Comparison of ENCODE assay signal across 21 cellular contexts in the genomic region with DNA sequence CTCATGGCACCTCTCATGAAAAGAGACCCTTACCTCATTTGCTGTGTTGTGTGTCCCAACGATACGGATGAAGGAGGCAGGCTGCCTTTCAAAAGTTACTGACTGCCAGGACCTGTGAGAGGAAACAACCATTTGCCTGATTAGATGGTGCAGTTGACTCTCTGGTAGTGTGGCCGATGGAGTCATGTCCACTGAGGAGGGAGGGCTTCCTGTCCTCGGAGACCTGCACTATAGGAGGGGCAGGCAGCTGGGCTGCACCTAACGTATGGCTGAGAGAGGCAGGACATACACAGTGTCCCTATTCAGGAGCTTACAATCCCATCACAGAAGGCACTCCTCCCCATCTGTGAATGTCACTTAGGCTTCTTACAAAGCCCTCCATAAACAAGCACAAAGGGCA.
A peak's percentile ranks its signal among the peaks of the same experiment; 100 is the strongest.
DNase-seq lines count a peak whose midpoint lies in the region; ATAC-seq and TF ChIP-seq lines count a peak whose summit lies in the region.
"Had no signal": no experiment of that assay in that cellular context is flagged by ENCODE, and none has a peak within 500 bp of the region (broad histone marks: within the 10 kb centered on the region; RNA-seq: fewer than 3 reads in every experiment).

No MANE protein-coding gene starts in this region.

- no peak overlapping the region for H3K56ac ChIP-seq in IMR-90 (ENCODE audit: extremely low read depth, insufficient read depth, low read length)

- H3K4me1 Mint-ChIP-seq in endodermal cell = peaks cover 28% of the 10 kb centered on the region
- H3K4me1 Mint-ChIP-seq: IgD-negative memory B cell had no signal

- no peak overlapping the region for H3K27ac Mint-ChIP-seq in endodermal cell

- no peak overlapping the region for H2AFZ ChIP-seq in IMR-90 (replicated peaks; ENCODE audit: low read length, poor library complexity)

- H3K23ac ChIP-seq in IMR-90 (ENCODE audit: low read depth, low read length) = 0 out of 2 replicates have a peak overlapping the region, but pooled peaks have one; percentile 42

- dilution Hi-C loops in IMR-90 (cut with HindIII; ENCODE audit: low sequenced_read_pairs, unreplicated experiment) = no loop called here

- POLR2A ChIA-PET in IMR-90 (lab: Charles Lee; ENCODE audit: unreplicated experiment) = no interaction called here

- H4K8ac ChIP-seq in IMR-90 (ENCODE audit: low read depth in 2 of 2, low read length in 2 of 2) = no peak overlapping the region

- H3K27me3 ChIP-seq in H7 (ENCODE audit: control insufficient read depth, insufficient read depth, low read length) = no peaks in the 10 kb centered on the region
- no peaks in the 10 kb centered on the region for H3K27me3 ChIP-seq in IMR-90 (ENCODE audit: control insufficient read depth, insufficient read depth, low read length)
- H3K27me3 ChIP-seq in endodermal cell (ENCODE audit: control insufficient read depth, insufficient read depth, low read length, poor library complexity, severe bottlenecking) = no peaks in the 10 kb centered on the region
- H3K27me3 ChIP-seq: BLaER1 had no signal

- no peak overlapping the region for H4K5ac ChIP-seq in IMR-90 (ENCODE audit: low read depth, low read length)

- H3K9ac ChIP-seq in IMR-90 (ENCODE audit: low read depth, low read length) = no peak overlapping the region
- no peak overlapping the region for H3K9ac ChIP-seq in endodermal cell (ENCODE audit: extremely low read depth, low read length, poor library complexity, severe bottlenecking)
- H3K9ac ChIP-seq: BLaER1, SK-N-SH had no signal

- H3K9me3 Mint-ChIP-seq in endodermal cell = no peaks in the 10 kb centered on the region
- H3K9me3 Mint-ChIP-seq: CD4-positive, alpha-beta memory T cell; IgD-negative memory B cell had no signal

- TF ChIP-seq RAD21 in IMR-90 (IDR thresholded peaks at IDR 0.05; ENCODE audit: low read length) = no peak

- WGBS in IMR-90 (ENCODE audit: extremely low coverage in 2 of 2, insufficient read length in 1 of 2), 2 experiments = no CpG with 5 or more reads among the region's 5 CpGs
- WGBS in endodermal cell (ENCODE audit: insufficient coverage in 1 of 2, insufficient read length in 1 of 2), 2 experiments = 45 to 63% methylated on average over 2 to 5 of the region's 5 CpGs

- TF ChIP-seq CTCF in IMR-90 (conservative IDR thresholded peaks at IDR 0.05; ENCODE audit: low read depth, low read length) = no peak
- no peak for TF ChIP-seq CTCF in endodermal cell (conservative IDR thresholded peaks at IDR 0.05)
- TF ChIP-seq CTCF in foreskin fibroblast (IDR thresholded peaks at IDR 0.05; ENCODE audit: low read depth, low read length) = no peak

- H2BK15ac ChIP-seq in IMR-90 (ENCODE audit: low read depth, low read length) = no peak overlapping the region

- no peak overlapping the region for H2BK5ac ChIP-seq in IMR-90 (ENCODE audit: low read depth, low read length, poor library complexity, severe bottlenecking)

- H3K9me3 ChIP-seq in IMR-90 (ENCODE audit: control insufficient read depth, insufficient read depth, low read length) = no peaks in the 10 kb centered on the region
- H3K9me3 ChIP-seq in endodermal cell (ENCODE audit: control insufficient read depth, low read length) = no peaks in the 10 kb centered on the region
- H3K9me3 ChIP-seq: BLaER1, SK-N-SH had no signal

- no peak overlapping the region for H4K91ac ChIP-seq in IMR-90 (ENCODE audit: insufficient read depth, low read depth, low read length)

- H2AK5ac ChIP-seq in IMR-90 (ENCODE audit: low read depth, low read length) = no peak overlapping the region

- no peak overlapping the region for H3K14ac ChIP-seq in IMR-90 (replicated peaks; ENCODE audit: low read depth, low read length)

- in situ Hi-C loops in IMR-90 (cut with MboI; ENCODE audit: low sequenced_read_pairs) = no loop called here

- H3K27me3 Mint-ChIP-seq in endodermal cell (ENCODE audit: insufficient read depth) = peaks cover 10% of the 10 kb centered on the region
- H3K27me3 Mint-ChIP-seq: CD4-positive, alpha-beta memory T cell; IgD-negative memory B cell had no signal

- H3K4me1 ChIP-seq in IMR-90 (ENCODE audit: control insufficient read depth, insufficient read depth, low read length) (no peaks in the 10 kb centered on the region), endodermal cell (ENCODE audit: control insufficient read depth, insufficient read depth, low read length) (peaks cover 6% of the 10 kb centered on the region)
- H3K4me1 ChIP-seq: BLaER1 had no signal

- DNase-seq in H7 (peak; percentile 44), IMR-90 (no peak), NCI-H748 treated with DMSO at 0.1 percent for 48 hours (lab: John Stamatoyannopoulos, UW) (peak; percentile 76), endodermal cell (peak; percentile 50), foreskin fibroblast (no peak)
- DNase-seq: CD4-positive, alpha-beta memory T cell; DMS53; EL; GOT3; Karpas-422; NCI-H1417 treated with DMSO at 0.1 percent for 48 hours; NCI-H2029 treated with DMSO at 0.1 percent for 48 hours; NCI-H510A treated with DMSO at 0.1 percent for 48 hours; SHP77; SK-N-SH; T-helper 1 cell had no signal

- BruUV-seq in IMR-90 (replicated peaks; lab: Mats Ljungman, UMichigan) = no TSS peak

- no peaks in the 10 kb centered on the region for H3K79me1 ChIP-seq in IMR-90 (ENCODE audit: low read depth in 1 of 2, low read length in 2 of 2)

- no peak overlapping the region for H3K27ac ChIP-seq in IMR-90 (ENCODE audit: insufficient read depth, low read length)
- no peak overlapping the region for H3K27ac ChIP-seq in endodermal cell (ENCODE audit: low read depth, low read length)
- H3K27ac ChIP-seq: BLaER1 had no signal

- H3K9me1 ChIP-seq in IMR-90 (ENCODE audit: insufficient read depth, low read length) = peaks cover 8% of the 10 kb centered on the region; the same call in 1 of the 2 replicates

- intact Hi-C loops in IMR-90 (cut with micrococcal nuclease) = no loop called here

- ATAC-seq in IMR-90 (ENCODE audit: low read depth) (no peak), HG03139 (IDR thresholded peaks at IDR 0.05; ENCODE audit: unreplicated experiment) (no peak), SK-N-SH treated with all-trans-retinoic acid at 6 μM for 48 hours (no peak), HG03025 (IDR thresholded peaks at IDR 0.05; ENCODE audit: low FRiP score, unreplicated experiment) (no peak)

- CTCF ChIA-PET in IMR-90 (lab: Yijun Ruan, JAX) = no interaction called here

- H3K4me3 Mint-ChIP-seq in endodermal cell = peak overlapping the region; percentile 9
- H3K4me3 Mint-ChIP-seq: CD4-positive, alpha-beta memory T cell; IgD-negative memory B cell had no signal

- H3K4me3 ChIP-seq in H7 (ENCODE audit: insufficient read depth, low read depth, low read length) (no peak overlapping the region), IMR-90 (ENCODE audit: insufficient read depth, low read depth, low read length) (no peak overlapping the region), endodermal cell (ENCODE audit: low read length) (no peak overlapping the region), foreskin fibroblast (ENCODE audit: low read depth in 1 of 2, low read length in 2 of 2) (no peak overlapping the region)
- H3K4me3 ChIP-seq: BLaER1 had no signal

- H2BK20ac ChIP-seq in IMR-90 (ENCODE audit: low read depth, low read length) = no peak overlapping the region

- H4K20me1 ChIP-seq in IMR-90 (ENCODE audit: insufficient read depth, low read length) = no peaks in the 10 kb centered on the region
- H4K20me1 ChIP-seq: BLaER1 had no signal

- H3K36me3 Mint-ChIP-seq in endodermal cell (ENCODE audit: low read depth) = no peaks in the 10 kb centered on the region

- no peak overlapping the region for H3K4ac ChIP-seq in IMR-90 (ENCODE audit: low read depth, low read length)

- H2BK120ac ChIP-seq in IMR-90 (ENCODE audit: low read depth, low read length) = no peak overlapping the region

- no peak for TF ChIP-seq POLR2A in IMR-90 (IDR thresholded peaks at IDR 0.05; ENCODE audit: low read depth, low read length)

- no peak overlapping the region for H3K4me2 ChIP-seq in IMR-90 (ENCODE audit: low read depth, low read length)
- H3K4me2 ChIP-seq: BLaER1, SK-N-SH had no signal

- H3K36me3 ChIP-seq in H7 (replicated peaks; ENCODE audit: control insufficient read depth, insufficient read depth, low read length) (no peaks in the 10 kb centered on the region), IMR-90 (ENCODE audit: control insufficient read depth, insufficient read depth, low read length) (no peaks in the 10 kb centered on the region), endodermal cell (ENCODE audit: control insufficient read depth, insufficient read depth, low read length) (no peaks in the 10 kb centered on the region)
- H3K36me3 ChIP-seq: BLaER1 had no signal

- H3K18ac ChIP-seq in IMR-90 (ENCODE audit: low read depth, low read length) = no peak overlapping the region

- H2AK9ac ChIP-seq in IMR-90 (replicated peaks; ENCODE audit: low read depth, low read length, poor library complexity) = no peak overlapping the region

TF ChIP-seq in IMR-90, 13 proteins besides CTCF, POLR2A, EP300 and RAD21 (continues in another document):
- no peak for TF ChIP-seq RCOR1 (IDR thresholded peaks at IDR 0.05; ENCODE audit: insufficient replicate concordance, low read length)
- TF ChIP-seq MAFK (IDR thresholded peaks at IDR 0.05; ENCODE audit: low read depth, low read length) = no peak
- no peak for TF ChIP-seq CEBPB (IDR thresholded peaks at IDR 0.05; ENCODE audit: low read depth, low read length)
- TF ChIP-seq MAZ (IDR thresholded peaks at IDR 0.05; ENCODE audit: borderline replicate concordance, low read depth, low read length) = no peak
- no peak for TF ChIP-seq CHD1 (IDR thresholded peaks at IDR 0.05; ENCODE audit: low read depth, low read length)
- no peak for TF ChIP-seq NFE2L2 (IDR thresholded peaks at IDR 0.05; ENCODE audit: low read depth, low read length)

TF ChIP-seq in SK-N-SH treated with all-trans-retinoic acid at 6 μM for 48 hours, 23 proteins besides CTCF, POLR2A, EP300 and RAD21:
- no peak for TF ChIP-seq SNAI2 (CRISPR knock-in tag; IDR thresholded peaks at IDR 0.05)
- no peak for TF ChIP-seq TOX (CRISPR knock-in tag; IDR thresholded peaks at IDR 0.05; ENCODE audit: borderline replicate concordance)

Comparison
In these comparisons a context has a peak if more than half of its experiments do, and no peak if none do; other contexts are left out.
1. DNase-seq: peak in H7 (single experiment), NCI-H748 treated with DMSO at 0.1 percent for 48 hours (single experiment) and endodermal cell (single experiment); none in IMR-90 (single experiment) and foreskin fibroblast (0 of 2).